19 cellular contexts compared by ENCODE assay signal in the genomic region with DNA sequence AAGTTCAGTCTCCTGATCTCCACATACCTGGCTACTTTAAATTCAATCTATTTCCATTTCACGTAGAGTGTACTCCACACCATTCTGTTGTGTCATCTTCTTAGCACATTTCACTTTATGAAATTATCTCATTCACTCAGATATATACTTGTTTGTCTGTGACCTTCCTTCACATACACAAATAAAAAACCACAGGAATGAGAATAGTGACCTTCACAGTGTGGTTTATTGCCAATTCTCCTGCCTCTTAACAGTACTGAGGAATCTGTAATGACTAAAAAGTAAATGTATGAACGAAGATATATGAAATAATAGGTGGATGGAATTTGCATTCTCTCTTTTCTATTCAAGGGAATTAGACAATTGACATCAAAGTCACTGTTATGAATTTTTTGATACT.
DNase-seq lines count a peak whose midpoint lies in the region; ATAC-seq, FAIRE-seq and TF ChIP-seq lines count a peak whose summit lies in the region.
"Had no signal": no experiment of that assay in that cellular context is flagged by ENCODE, and none has a peak within 500 bp of the region (broad histone marks: within the 10 kb centered on the region; RNA-seq: fewer than 3 reads in every experiment).

No MANE protein-coding gene starts in this region.

- H3K27ac Mint-ChIP-seq in natural killer cell: no peak overlapping the region
- H3K27ac Mint-ChIP-seq: CD8-positive, alpha-beta memory T cell; GM23338 had no signal

- peak; percentile 57 for DNase-seq in A172 (ENCODE audit: low spot score)
- DNase-seq in HTR-8/SVneo (ENCODE audit: insufficient read length, low spot score): peak; percentile 18
- DNase-seq in SW480 (ENCODE audit: low spot score): peak; percentile 5
- peak; percentile 30 for DNase-seq in glomerular visceral epithelial cell (ENCODE audit: extremely low spot score)
- DNase-seq in cerebellum (ENCODE audit: low spot score): no peak
- no peak for DNase-seq in natural killer cell
- DNase-seq in NCI-H2029 treated with DMSO at 0.1 percent for 48 hours (lab: John Stamatoyannopoulos, UW): no peak
- DNase-seq: 8988T; CD8-positive, alpha-beta memory T cell; DMS79 treated with DMSO at 0.1 percent for 48 hours; GDM1; NCI-H1105; NCI-H1694; NCI-H345; NCI-H526; NK-92 treated with Interleukin-12 subunit alpha and Interleukin-12 subunit beta, amount 100 ng/mL, for 24 hours had no signal

- FAIRE-seq in HTR-8/SVneo (lab: Jason Lieb, UNC): no peak
- FAIRE-seq: GM12878 had no signal

- no peaks in the 10 kb centered on the region for H3K27me3 Mint-ChIP-seq in natural killer cell (ENCODE audit: low read depth in 2 of 2)
- H3K27me3 Mint-ChIP-seq: CD8-positive, alpha-beta memory T cell had no signal

- H3K36me3 Mint-ChIP-seq in natural killer cell: no peaks in the 10 kb centered on the region
- H3K36me3 Mint-ChIP-seq: CD8-positive, alpha-beta memory T cell had no signal

- H3K9me3 Mint-ChIP-seq in natural killer cell: peaks cover 15 to 25% of the 10 kb centered on the region in 2 donors
- H3K9me3 Mint-ChIP-seq: GM23338 had no signal

- intact Hi-C loops in natural killer cell (cut with micrococcal nuclease): no loop called here

- no peaks in the 10 kb centered on the region for H3K4me1 Mint-ChIP-seq in natural killer cell
- H3K4me1 Mint-ChIP-seq: CD8-positive, alpha-beta memory T cell; GM23338 had no signal

- no peak overlapping the region for H3K4me3 Mint-ChIP-seq in natural killer cell
- H3K4me3 Mint-ChIP-seq: CD8-positive, alpha-beta memory T cell; GM23338 had no signal

- TF ChIP-seq CTCF in natural killer cell (IDR thresholded peaks at IDR 0.05): no peak

- ATAC-seq in HG03520 (IDR thresholded peaks at IDR 0.05; ENCODE audit: unreplicated experiment) (no peak), natural killer cell (no peak)
- ATAC-seq: GM12878, GM23338 had no signal

Comparison
In these comparisons a context has a peak if more than half of its experiments do, and no peak if none do; other contexts are left out.
1. DNase-seq: peak in A172 (single experiment), HTR-8/SVneo (single experiment), SW480 (single experiment) and glomerular visceral epithelial cell (single experiment); none in cerebellum (single experiment), natural killer cell (single experiment) and NCI-H2029 treated with DMSO at 0.1 percent for 48 hours (single experiment).